8 cellular contexts compared by ENCODE assay signal in genomic region chr19:56477429-56478338, GRCh38. TPM values are rescaled to one million over a fixed set of nuclear protein-coding genes. Genes with fewer than 3 reads are reported as not detected.
A peak's percentile ranks its signal among the peaks of the same experiment; 100 is the strongest.
DNase-seq lines count a peak whose midpoint lies in the region; ATAC-seq and TF ChIP-seq lines count a peak whose summit lies in the region.

No MANE protein-coding gene starts in this region.

- no peaks in the 10 kb centered on the region for H3F3A ChIP-seq in MM.1S (ENCODE audit: insufficient read depth, low read length)

- H2AFZ ChIP-seq in MM.1S (ENCODE audit: low read length): no peak overlapping the region

- H3K27ac ChIP-seq in duodenal mucosa (ENCODE audit: low read depth, low read length): peak overlapping the region; percentile 50
- H3K27ac ChIP-seq in left lung: peak overlapping the region; percentile 57
- no peak overlapping the region for H3K27ac ChIP-seq in MM.1S (ENCODE audit: low read length)

- peak; percentile 98 for DNase-seq in AG08395 (ENCODE audit: low spot score)
- DNase-seq in LHCN-M2 (ENCODE audit: low read depth): peak; percentile 80
- DNase-seq in activated CD4-positive, alpha-beta T cell treated with anti-CD3 and anti-CD28 coated beads, Interleukin-2, amount 50 U/mL, for 1 hour: peak; percentile 29
- DNase-seq in left lung: peak; percentile 89 to 90
- DNase-seq in stimulated activated CD4-positive, alpha-beta T cell treated with anti-CD3 and anti-CD28 coated beads, Interleukin-4, amount 100 ng/mL, for 24 hours: peak; percentile 39
- DNase-seq in MM.1S: no peak

- peaks cover 0 to 2% of the 10 kb centered on the region in 2 donors for H3K36me3 ChIP-seq in duodenal mucosa (ENCODE audit: control insufficient read depth in 1 of 2, insufficient read depth in 2 of 2, low read length in 2 of 2)
- peaks cover 0 to 2% of the 10 kb centered on the region in 2 donors for H3K36me3 ChIP-seq in left lung
- no peaks in the 10 kb centered on the region for H3K36me3 ChIP-seq in MM.1S (replicated peaks; ENCODE audit: insufficient read depth, low read length)

- no peak for TF ChIP-seq CTCF in left lung (IDR thresholded peaks at IDR 0.05)
- TF ChIP-seq CTCF in MM.1S (IDR thresholded peaks at IDR 0.05; ENCODE audit: low read length): no peak

- peak; percentile 95 for ATAC-seq in left lung
- ATAC-seq in GM21723 (IDR thresholded peaks at IDR 0.05; ENCODE audit: unreplicated experiment): no peak

- no peak overlapping the region for H3K4me2 ChIP-seq in MM.1S (ENCODE audit: low read depth, low read length)

- H3K27me3 ChIP-seq in duodenal mucosa (ENCODE audit: control insufficient read depth in 1 of 2, insufficient read depth in 2 of 2, low read length in 2 of 2): no peaks in the 10 kb centered on the region
- H3K27me3 ChIP-seq in left lung: peaks cover 0 to 26% of the 10 kb centered on the region in 2 donors
- H3K27me3 ChIP-seq in MM.1S (replicated peaks; ENCODE audit: insufficient read depth, low read length): no peaks in the 10 kb centered on the region

- intact Hi-C loops in left lung (cut with DNase I): no loop called here

- no peaks in the 10 kb centered on the region for H3K9me2 ChIP-seq in MM.1S (replicated peaks; ENCODE audit: insufficient read depth, low read length)

- H3K4me3 ChIP-seq in duodenal mucosa (ENCODE audit: low read depth in 1 of 2, low read length in 2 of 2) (peak overlapping the region; percentile 69 to 71), left lung (peak overlapping the region; percentile 53 to 60), MM.1S (ENCODE audit: low read length) (no peak overlapping the region)

- H3K9ac ChIP-seq in duodenal mucosa (ENCODE audit: low read depth in 1 of 2, low read length in 2 of 2) (peak overlapping the region; percentile 5 to 43), MM.1S (ENCODE audit: low read length) (no peak overlapping the region)

- no peaks in the 10 kb centered on the region for H4K20me1 ChIP-seq in MM.1S (ENCODE audit: insufficient read depth, low read length)

- no peaks in the 10 kb centered on the region for H3K4me1 ChIP-seq in duodenal mucosa (ENCODE audit: control insufficient read depth in 1 of 2, insufficient read depth in 2 of 2, low read length in 2 of 2)
- no peaks in the 10 kb centered on the region for H3K4me1 ChIP-seq in left lung
- no peaks in the 10 kb centered on the region for H3K4me1 ChIP-seq in MM.1S (ENCODE audit: low read length)

- no peaks in the 10 kb centered on the region for H3K79me2 ChIP-seq in MM.1S (ENCODE audit: low read length)

- H3K9me3 ChIP-seq in duodenal mucosa (ENCODE audit: control insufficient read depth in 1 of 2, low read length in 2 of 2) (peaks cover 43 to 60% of the 10 kb centered on the region in 2 donors), left lung (peaks cover 0 to 85% of the 10 kb centered on the region in 2 donors), MM.1S (replicated peaks; ENCODE audit: insufficient read depth, low read length) (no peaks in the 10 kb centered on the region)

RNA-seq across cellular contexts. Expression of gene ZNF667, which starts 0.5 kb away (rescaled TPM):
- 3.1 and 4.8 TPM in 2 replicates for total RNA-seq in LHCN-M2 (2014; rRNA removed)
- polyA plus RNA-seq in LHCN-M2 (2012): 1.2 TPM
- 1 to 10 TPM; 2.7 to 3.0 TPM for total RNA-seq in left lung

RNA-seq across cellular contexts. Expression of gene ZNF471, which starts 30.0 kb away (rescaled TPM):
- 0.83 and 1.6 TPM in 2 replicates for total RNA-seq in LHCN-M2 (2014; rRNA removed)
- polyA plus RNA-seq in LHCN-M2 (2012): 0.47 TPM
- 1 to 10 TPM; 2.8 to 7.2 TPM for total RNA-seq in left lung
